Comparison of ENCODE assay signal across 7 cellular contexts in the genomic region with DNA sequence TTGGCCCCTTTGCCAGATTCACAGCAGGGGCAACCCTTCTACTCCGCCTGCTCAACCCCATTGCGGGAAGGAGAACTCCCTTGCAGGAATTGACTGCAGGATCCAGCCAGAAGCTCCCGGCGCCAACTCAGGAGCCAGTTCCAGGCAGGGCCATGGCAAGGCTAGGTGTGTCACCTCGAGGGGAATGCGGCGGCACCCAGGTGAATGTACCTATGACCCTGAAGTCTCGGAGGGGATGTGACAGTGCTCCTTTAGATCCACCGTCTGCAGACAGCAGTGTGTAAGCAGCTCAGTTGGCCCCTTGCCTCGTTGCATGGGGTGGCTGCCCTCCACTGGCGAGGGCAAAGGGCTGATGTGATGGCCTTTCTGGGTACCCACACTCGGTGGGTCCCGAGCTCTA.
"Had no signal": no experiment of that assay in that cellular context is flagged by ENCODE, and none has a peak within 500 bp of the region (broad histone marks: within the 10 kb centered on the region; RNA-seq: fewer than 3 reads in every experiment).

No MANE protein-coding gene starts in this region.

- H3K9me3 ChIP-seq: HAP-1 had no signal

- FAIRE-seq: HepG2 had no signal

- H3K36me3 ChIP-seq: HAP-1 had no signal

- H3K9ac ChIP-seq: GM23248 had no signal

- H3K27ac ChIP-seq: GM23248, HL-60 had no signal

- DNase-seq: GM23248, GOT3, H7, HFFc6 had no signal

- H3K4me1 ChIP-seq: HAP-1 had no signal

- H3K4me3 ChIP-seq: GM23248, HAP-1 had no signal

- H2AFZ ChIP-seq: GM23248 had no signal
